Comparison of ENCODE assay signal across 12 cellular contexts in genomic region chr5:128197911-128198522, GRCh38.
DNase-seq lines count a peak whose midpoint lies in the region; ATAC-seq lines count a peak whose summit lies in the region.
"Had no signal": no experiment of that assay in that cellular context is flagged by ENCODE, and none has a peak within 500 bp of the region (broad histone marks: within the 10 kb centered on the region; RNA-seq: fewer than 3 reads in every experiment).

No MANE protein-coding gene starts in this region.

- ATAC-seq in GM18858 (IDR thresholded peaks at IDR 0.05; ENCODE audit: unreplicated experiment): peak; percentile 49
- peak; percentile 53 for ATAC-seq in HG02884 (IDR thresholded peaks at IDR 0.05; ENCODE audit: unreplicated experiment)
- peak; percentile 58 for ATAC-seq in activated T-helper 17 cell treated with anti-CD3 and anti-CD28 coated beads, Interleukin-2, amount 50 U/mL, for 72 hours (replicated peaks)

- H3K27me3 Mint-ChIP-seq in activated T-helper 17 cell treated with anti-CD3 and anti-CD28 coated beads, Interleukin-2, amount 50 U/mL, for 72 hours: no peaks in the 10 kb centered on the region

- peak overlapping the region; percentile 8 for H3K4me3 Mint-ChIP-seq in activated T-helper 17 cell treated with anti-CD3 and anti-CD28 coated beads, Interleukin-2, amount 50 U/mL, for 72 hours

- H3K27ac Mint-ChIP-seq in activated T-helper 17 cell treated with anti-CD3 and anti-CD28 coated beads, Interleukin-2, amount 50 U/mL, for 72 hours: peak overlapping the region; percentile 46

- peaks cover 17% of the 10 kb centered on the region for H3K4me1 Mint-ChIP-seq in activated T-helper 17 cell treated with anti-CD3 and anti-CD28 coated beads, Interleukin-2, amount 50 U/mL, for 72 hours

- no peaks in the 10 kb centered on the region for H3K9me3 Mint-ChIP-seq in activated T-helper 17 cell treated with anti-CD3 and anti-CD28 coated beads, Interleukin-2, amount 50 U/mL, for 72 hours

- DNase-seq in DMS53 treated with DMSO at 0.1 percent for 48 hours (lab: John Stamatoyannopoulos, UW; ENCODE audit: unreplicated experiment): peak; percentile 2
- no peak for DNase-seq in MV-4-11 (lab: John Stamatoyannopoulos, UW)
- DNase-seq in NCI-H1092 (lab: John Stamatoyannopoulos, UW): no peak
- DNase-seq in T1000 (lab: John Stamatoyannopoulos, UW): no peak
- DNase-seq: activated gamma-delta T cell treated with Interleukin-2 at 50 U/mL for 16 hours, EL, hypothalamus, NCI-H1417 treated with DMSO at 0.1 percent for 48 hours, OCI-M1 had no signal

- no peaks in the 10 kb centered on the region for H3K36me3 Mint-ChIP-seq in activated T-helper 17 cell treated with anti-CD3 and anti-CD28 coated beads, Interleukin-2, amount 50 U/mL, for 72 hours (ENCODE audit: low read depth)
